17 cellular contexts compared by ENCODE assay signal in the genomic region with DNA sequence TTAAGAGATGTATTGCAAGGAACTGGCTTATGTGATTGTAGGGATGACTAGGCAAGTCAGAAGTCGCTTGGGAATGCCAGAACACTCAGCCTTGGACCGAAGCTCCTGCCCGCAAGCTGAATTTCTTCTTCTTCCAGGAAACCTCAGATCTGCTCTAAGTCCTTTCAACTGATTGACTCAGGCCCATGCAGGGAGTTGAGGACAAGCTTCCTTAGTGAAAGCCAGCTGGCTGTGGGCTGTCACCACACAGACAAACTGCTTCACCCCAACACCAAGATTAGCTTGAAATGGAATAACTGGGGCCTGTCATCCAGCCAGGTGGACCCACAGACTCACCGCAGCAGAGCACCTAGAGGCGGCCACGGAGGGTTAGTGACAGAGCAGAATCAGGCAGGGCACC. TPM values are rescaled to one million over a fixed set of nuclear protein-coding genes. Genes with fewer than 3 reads are reported as not detected.
DNase-seq lines count a peak whose midpoint lies in the region; ATAC-seq and TF ChIP-seq lines count a peak whose summit lies in the region.
"Had no signal": no experiment of that assay in that cellular context is flagged by ENCODE, and none has a peak within 500 bp of the region (broad histone marks: within the 10 kb centered on the region; RNA-seq: fewer than 3 reads in every experiment).

No MANE protein-coding gene starts in this region.

- no peak overlapping the region for H3K27ac Mint-ChIP-seq in neural progenitor cell
- H3K27ac Mint-ChIP-seq: CD4-positive, alpha-beta T cell; IgD-negative memory B cell had no signal

- CTCF ChIA-PET in RWPE1 (lab: Yijun Ruan, JAX) = interaction anchor here (1.3 kb wide), 1 partner anchor 46 kb away, joined by 3 read pairs; no protein-coding TSS in a partner anchor

- peak overlapping the region; percentile 24 for H3K4me3 Mint-ChIP-seq in neural progenitor cell
- H3K4me3 Mint-ChIP-seq: CD4-positive, alpha-beta T cell; IgD-negative memory B cell had no signal

- peaks cover 12% of the 10 kb centered on the region for H3K9me3 Mint-ChIP-seq in neural progenitor cell
- H3K9me3 Mint-ChIP-seq: CD4-positive, alpha-beta T cell had no signal

- no peak overlapping the region for H3K4me2 ChIP-seq in neural progenitor cell

- no peaks in the 10 kb centered on the region for H3K79me2 ChIP-seq in neural progenitor cell (ENCODE audit: low read depth)

- POLR2A ChIA-PET in RWPE1 (lab: Yijun Ruan, JAX; ENCODE audit: low non-redundant PET) = no interaction called here

- H3F3A ChIP-seq in neural progenitor cell (ENCODE audit: low read depth) = peaks cover 15% of the 10 kb centered on the region

- peaks cover 34% of the 10 kb centered on the region for H3K4me1 Mint-ChIP-seq in neural progenitor cell
- H3K4me1 Mint-ChIP-seq: IgD-negative memory B cell had no signal

- ATAC-seq in GM21381 (IDR thresholded peaks at IDR 0.05; ENCODE audit: unreplicated experiment) = no peak
- ATAC-seq in left colon = no peak
- ATAC-seq in HG03280 (IDR thresholded peaks at IDR 0.05; ENCODE audit: unreplicated experiment) = no peak

- H3K4me3 ChIP-seq in fibroblast of the aortic adventitia (ENCODE audit: low read depth, low read length) (no peak overlapping the region), neural progenitor cell (no peak overlapping the region), vagina (no peak overlapping the region)
- H3K4me3 ChIP-seq: HAP-1 had no signal

- H3K9ac ChIP-seq in neural progenitor cell = no peak overlapping the region

- H3K27ac ChIP-seq in RWPE1 (peak overlapping the region; percentile 46), neural progenitor cell (no peak overlapping the region), vagina (peak overlapping the region; percentile 24)
- H3K27ac ChIP-seq: C4-2B had no signal

- no peak overlapping the region for H2AFZ ChIP-seq in neural progenitor cell (replicated peaks)

- peaks cover 3% of the 10 kb centered on the region for H3K36me3 Mint-ChIP-seq in neural progenitor cell

- peaks cover 5% of the 10 kb centered on the region for H4K20me1 ChIP-seq in neural progenitor cell (ENCODE audit: low read depth)

- H3K36me3 ChIP-seq in neural progenitor cell (no peaks in the 10 kb centered on the region), vagina (peaks cover 0 to 6% of the 10 kb centered on the region in 2 donors)
- H3K36me3 ChIP-seq: HAP-1 had no signal

- H3K9me3 ChIP-seq in neural progenitor cell (ENCODE audit: low read depth) (no peaks in the 10 kb centered on the region), vagina (no peaks in the 10 kb centered on the region)
- H3K9me3 ChIP-seq: Caco-2, HAP-1 had no signal

- H3K4me1 ChIP-seq in neural progenitor cell (peaks cover 17% of the 10 kb centered on the region), vagina (peaks cover 25% of the 10 kb centered on the region)
- H3K4me1 ChIP-seq: HAP-1 had no signal

- no peak for TF ChIP-seq POLR2A in vagina (IDR thresholded peaks at IDR 0.05)

- intact Hi-C loops in vagina (cut with DNase I) = no loop called here
- intact Hi-C loops in left colon (cut with DNase I, micrococcal nuclease) = no loop called here

- TF ChIP-seq CTCF in RWPE1 (conservative IDR thresholded peaks at IDR 0.05; ENCODE audit: low read depth) = no peak
- TF ChIP-seq CTCF in fibroblast of the aortic adventitia (IDR thresholded peaks at IDR 0.05; ENCODE audit: insufficient read depth, low read length) = no peak
- no peak for TF ChIP-seq CTCF in neural progenitor cell (IDR thresholded peaks at IDR 0.05)
- TF ChIP-seq CTCF in vagina (IDR thresholded peaks at IDR 0.05) = no peak

- DNase-seq in RWPE1 (ENCODE audit: low spot score) (no peak), fibroblast of the aortic adventitia (ENCODE audit: low read depth) (peak; percentile 42), neural progenitor cell (ENCODE audit: low spot score) (no peak), vagina (ENCODE audit: extremely low spot score in 2 of 2) (no peak), AG08396 (ENCODE audit: low spot score) (no peak), left colon (no peak)
- DNase-seq: ACHN; AML-193; Caco-2; CD4-positive, alpha-beta T cell; GOT3; KBM-7 had no signal

- H3K27me3 Mint-ChIP-seq in neural progenitor cell (ENCODE audit: insufficient read depth, low read depth) = peaks cover 10% of the 10 kb centered on the region

- H3K27me3 ChIP-seq in neural progenitor cell (no peaks in the 10 kb centered on the region), vagina (no peaks in the 10 kb centered on the region)

RNA-seq across cellular contexts. Expression of a gene that starts 24.7 kb away (rescaled TPM):
- total RNA-seq in fibroblast of the aortic adventitia (ENCODE audit: low replicate concordance) (7.4 and 23.1 TPM in 2 replicates), neural progenitor cell (ENCODE audit: low replicate concordance) (0.37 TPM in 2 replicates), vagina (23.3 TPM), left colon (10 to 100 TPM; 14.2 to 33.6 TPM)
- total RNA-seq: CD4-positive, alpha-beta T cell had no signal

RNA-seq across cellular contexts. Expression of a gene that starts 26.7 kb away (rescaled TPM):
- total RNA-seq in fibroblast of the aortic adventitia (ENCODE audit: low replicate concordance) = 6.9 TPM in 1 of 2 replicates, not detected in the other
- total RNA-seq in neural progenitor cell (ENCODE audit: low replicate concordance) = not detected in 2 replicates
- total RNA-seq in vagina = 2.5 TPM
- total RNA-seq in left colon = 1 to 10 TPM; 5.2 to 6.6 TPM
- total RNA-seq: CD4-positive, alpha-beta T cell had no signal
